9 cellular contexts compared by ENCODE assay signal in the genomic region with DNA sequence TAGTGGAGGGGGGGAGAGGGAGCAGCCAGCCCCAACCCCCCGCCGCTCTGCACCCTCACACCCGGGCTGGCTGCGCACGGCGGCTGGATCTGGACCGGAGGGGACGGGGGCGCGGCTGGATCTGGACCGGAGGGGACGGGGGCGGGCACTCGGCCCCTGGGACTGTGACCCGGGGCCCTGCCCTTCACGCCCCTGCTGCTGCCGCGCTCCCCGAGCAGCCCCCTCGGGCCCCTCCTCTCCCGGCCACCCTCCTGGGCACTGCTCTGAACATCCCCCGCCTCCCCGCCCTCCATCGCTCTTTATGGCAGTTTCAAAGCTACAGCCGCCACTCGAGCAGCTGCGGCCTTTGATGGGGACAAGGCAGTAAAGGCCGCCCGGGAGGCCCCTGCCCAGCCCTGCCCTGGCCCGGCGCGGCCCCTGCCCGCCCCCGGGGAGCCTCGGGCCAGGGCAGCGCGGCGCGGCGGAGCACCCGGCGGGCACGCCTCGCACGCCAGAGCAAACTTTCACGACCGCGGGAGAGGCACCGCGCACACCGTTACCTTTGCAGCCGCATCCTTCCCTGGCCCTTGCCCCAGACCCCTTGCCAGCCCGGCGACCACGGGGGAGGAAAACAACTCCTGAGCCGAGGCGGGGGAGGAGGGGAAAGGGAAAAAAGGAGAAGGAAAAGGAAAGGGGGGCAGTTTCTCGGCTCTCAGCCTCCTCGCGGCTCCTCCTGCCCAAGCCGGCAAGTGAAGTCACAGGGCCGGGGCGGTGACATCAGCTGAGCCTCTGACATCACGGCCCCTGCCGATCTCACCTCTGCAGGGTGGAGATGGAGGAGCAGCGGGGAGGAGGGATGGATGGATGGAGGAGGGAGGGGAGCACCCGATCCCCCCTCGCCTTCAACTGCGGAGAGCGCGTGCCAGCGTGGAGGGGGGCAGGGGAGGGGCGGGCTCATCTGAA. TPM values are rescaled to one million over a fixed set of nuclear protein-coding genes. Genes with fewer than 3 reads are reported as not detected.
DNase-seq lines count a peak whose midpoint lies in the region; ATAC-seq and TF ChIP-seq lines count a peak whose summit lies in the region.
"Had no signal": no experiment of that assay in that cellular context is flagged by ENCODE, and none has a peak within 500 bp of the region (broad histone marks: within the 10 kb centered on the region; RNA-seq: fewer than 3 reads in every experiment).

No MANE protein-coding gene starts in this region.

- intact Hi-C loops in esophagus squamous epithelium (cut with DNase I) = no loop called here

- H3K27me3 Mint-ChIP-seq in activated CD4-positive, alpha-beta memory T cell treated with anti-CD3 and anti-CD28 coated beads, Interleukin-2, amount 10 ng/mL, durations not matched to agents 7 days and 5 days = peaks cover 18% of the 10 kb centered on the region

- no peak overlapping the region for H3K27ac ChIP-seq in esophagus squamous epithelium
- H3K27ac ChIP-seq in RWPE1 = no peak overlapping the region

- no peaks in the 10 kb centered on the region for H3K9me3 ChIP-seq in esophagus squamous epithelium
- H3K9me3 ChIP-seq: adrenal gland had no signal

- 8 to 20% methylated on average over 8 to 20 of the region's 73 CpGs for WGBS in esophagus squamous epithelium, 2 donors

- H3K36me3 Mint-ChIP-seq in activated CD4-positive, alpha-beta memory T cell treated with anti-CD3 and anti-CD28 coated beads, Interleukin-2, amount 10 ng/mL, durations not matched to agents 7 days and 5 days (ENCODE audit: low read depth) = no peaks in the 10 kb centered on the region

- peaks cover 12 to 52% (median 16%) of the 10 kb centered on the region in 3 donors for H3K4me1 ChIP-seq in esophagus squamous epithelium

- H3K36me3 ChIP-seq in GM06990 (ENCODE audit: control insufficient read depth, insufficient read depth, low read length) (no peaks in the 10 kb centered on the region), esophagus squamous epithelium (no peaks in the 10 kb centered on the region)
- H3K36me3 ChIP-seq: adrenal gland had no signal

- TF ChIP-seq CTCF in GM06990 (IDR thresholded peaks at IDR 0.05; ENCODE audit: insufficient read depth, low read length, poor library complexity, severe bottlenecking) (no peak), esophagus squamous epithelium (IDR thresholded peaks at IDR 0.05) (no peak), omental fat pad (IDR thresholded peaks at IDR 0.05) (no peak), RWPE1 (conservative IDR thresholded peaks at IDR 0.05; ENCODE audit: low read depth) (no peak)

- H3K9me3 Mint-ChIP-seq in activated CD4-positive, alpha-beta memory T cell treated with anti-CD3 and anti-CD28 coated beads, Interleukin-2, amount 10 ng/mL, durations not matched to agents 7 days and 5 days = no peaks in the 10 kb centered on the region

- TF ChIP-seq POLR2A in esophagus squamous epithelium (IDR thresholded peaks at IDR 0.05) = no peak

- POLR2A ChIA-PET in activated CD4-positive, alpha-beta memory T cell treated with anti-CD3 and anti-CD28 coated beads, Interleukin-2, amount 10 ng/mL, durations not matched to agents 7 days and 5 days (lab: Charles Lee) = interaction anchor here (1.0 to 1.1 kb wide), 2 partner anchors 55 to 67 kb away, joined by 3 read pairs; no protein-coding TSS in a partner anchor
- POLR2A ChIA-PET in RWPE1 (lab: Yijun Ruan, JAX; ENCODE audit: low non-redundant PET) = no interaction called here

- H3K4me1 Mint-ChIP-seq in activated CD4-positive, alpha-beta memory T cell treated with anti-CD3 and anti-CD28 coated beads, Interleukin-2, amount 10 ng/mL, durations not matched to agents 7 days and 5 days = peaks cover 33% of the 10 kb centered on the region

- H3K27ac Mint-ChIP-seq in activated CD4-positive, alpha-beta memory T cell treated with anti-CD3 and anti-CD28 coated beads, Interleukin-2, amount 10 ng/mL, durations not matched to agents 7 days and 5 days = no peak overlapping the region

- no peak for DNase-seq in GM06990 (ENCODE audit: extremely low read depth, insufficient read length)
- peak; percentile 65 for DNase-seq in activated CD4-positive, alpha-beta memory T cell treated with anti-CD3 and anti-CD28 coated beads, Interleukin-2, amount 10 ng/mL, durations not matched to agents 7 days and 5 days
- DNase-seq in esophagus squamous epithelium (lab: John Stamatoyannopoulos, UW) = no peak
- no peak for DNase-seq in omental fat pad (ENCODE audit: low spot score)
- no peak for DNase-seq in RWPE1 (ENCODE audit: low spot score)
- no peak for DNase-seq in inferior parietal cortex (ENCODE audit: extremely low spot score)
- no peak for DNase-seq in AML-193 (lab: John Stamatoyannopoulos, UW)

- H3K4me3 ChIP-seq in GM06990 (replicated peaks; ENCODE audit: low read depth, low read length) = peak overlapping the region; percentile 5
- H3K4me3 ChIP-seq in esophagus squamous epithelium = peak overlapping the region; percentile 20 to 62 (median 41)

- H3K4me3 Mint-ChIP-seq in activated CD4-positive, alpha-beta memory T cell treated with anti-CD3 and anti-CD28 coated beads, Interleukin-2, amount 10 ng/mL, durations not matched to agents 7 days and 5 days = peak overlapping the region; percentile 43

- CTCF ChIA-PET in activated CD4-positive, alpha-beta memory T cell treated with anti-CD3 and anti-CD28 coated beads, Interleukin-2, amount 10 ng/mL, durations not matched to agents 7 days and 5 days (lab: Charles Lee) = interaction anchor here (1.4 kb wide), 1 partner anchor 11 kb away, joined by 4 read pairs; no protein-coding TSS in a partner anchor
- CTCF ChIA-PET in RWPE1 (lab: Yijun Ruan, JAX) = no interaction called here

- H3K27me3 ChIP-seq in GM06990 (replicated peaks; ENCODE audit: control insufficient read depth, insufficient read depth, low read length) (0 out of 2 replicates have a peak, but pooled peaks cover 1% of the 10 kb centered on the region), esophagus squamous epithelium (peaks cover 0 to 25% (median 0%) of the 10 kb centered on the region in 4 donors)

- ATAC-seq in omental fat pad (ENCODE audit: low FRiP score) (peak; percentile 16), GM21786 (IDR thresholded peaks at IDR 0.05; ENCODE audit: unreplicated experiment) (no peak)

RNA-seq across cellular contexts. Expression of a gene that starts 13.1 kb away (rescaled TPM):
- total RNA-seq in activated CD4-positive, alpha-beta memory T cell treated with anti-CD3 and anti-CD28 coated beads, Interleukin-2, amount 10 ng/mL, durations not matched to agents 7 days and 5 days = 10 to 100 TPM; 73.2 to 77.3 TPM
- total RNA-seq in esophagus squamous epithelium (10 to 100 TPM; 40.2 to 52.5 (median 41.0) TPM), omental fat pad (10 to 100 TPM; 20.8 to 34.8 (median 23.3) TPM)
